In the genomic region with DNA sequence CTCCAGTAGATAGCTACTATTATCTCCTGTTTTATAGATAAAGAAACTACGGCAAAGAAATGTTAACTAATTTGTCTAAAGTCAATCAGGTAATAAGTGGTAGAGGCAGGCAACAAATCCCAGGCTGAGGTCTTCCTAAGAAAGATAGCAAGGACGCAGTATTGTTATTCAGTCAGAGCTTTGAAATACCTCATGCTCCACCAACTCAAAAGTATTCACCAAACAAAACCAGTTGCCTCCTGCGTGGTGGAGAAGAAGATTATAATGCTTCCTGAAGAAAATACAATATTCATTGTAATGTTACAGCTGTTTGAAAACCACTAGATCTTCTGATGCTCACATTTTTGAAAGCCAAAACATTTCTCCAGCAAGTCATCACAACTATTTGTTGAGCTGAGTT, we compare ENCODE assay signal across 26 cellular contexts.
"Had no signal": no experiment of that assay in that cellular context is flagged by ENCODE, and none has a peak within 500 bp of the region (broad histone marks: within the 10 kb centered on the region; RNA-seq: fewer than 3 reads in every experiment).

No MANE protein-coding gene starts in this region.

- ATAC-seq: left cardiac atrium; left lung; naive thymus-derived CD8-positive, alpha-beta T cell; pancreas; right lobe of liver; stimulated activated naive CD8-positive, alpha-beta T cell treated with anti-CD3 and anti-CD28 coated beads, Interleukin-15, amount 100 ng/mL, for 72 hours had no signal

- H3K4me1 ChIP-seq: left lung, lower lobe of right lung, pancreas, prostate gland, right lobe of liver, transverse colon, upper lobe of left lung, vagina had no signal

- DNase-seq: hippocampal formation; left cardiac atrium; left lung; lower lobe of right lung; mammary epithelial cell; mesenchymal stem cell; naive thymus-derived CD8-positive, alpha-beta T cell; nucleus accumbens; pancreas; posterior cingulate gyrus; right lobe of liver; stimulated activated CD4-positive, alpha-beta T cell treated with anti-CD3 and anti-CD28 coated beads, Interleukin-1b, Interleukin-23, amount 100 ng/mL, for 48 hours; stimulated activated CD4-positive, alpha-beta T cell treated with anti-CD3 and anti-CD28 coated beads, Interleukin-2, amount 100 ng/mL, for 48 hours; stimulated activated CD4-positive, alpha-beta T cell treated with anti-CD3 and anti-CD28 coated beads, Interleukin-4, amount 100 ng/mL, for 4 hours; stimulated activated CD8-positive, alpha-beta memory T cell treated with anti-CD3 and anti-CD28 coated beads, Interleukin-4, amount 100 ng/mL, for 48 hours; stimulated activated naive CD4-positive, alpha-beta T cell treated with Interleukin-2 at 50 U/mL for 16 hours; stimulated activated naive CD8-positive, alpha-beta T cell treated with anti-CD3 and anti-CD28 coated beads, Interleukin-15, amount 100 ng/mL, for 72 hours; substantia nigra; transverse colon; upper lobe of left lung had no signal

- H3K27ac Mint-ChIP-seq: naive thymus-derived CD8-positive, alpha-beta T cell; stimulated activated memory B cell treated with anti-CD40 and anti-IgM and Interleukin-4, amounts not matched to agents 10 μg/mL and 1 μg/mL and 100 μg/mL, for 72 hours; stimulated activated naive CD8-positive, alpha-beta T cell treated with anti-CD3 and anti-CD28 coated beads, Interleukin-15, amount 100 ng/mL, for 72 hours had no signal

- H3K4me3 Mint-ChIP-seq: naive thymus-derived CD8-positive, alpha-beta T cell; nephron; neural crest cell; stimulated activated memory B cell treated with anti-CD40 and anti-IgM and Interleukin-4, amounts not matched to agents 10 μg/mL and 1 μg/mL and 100 μg/mL, for 72 hours; stimulated activated naive CD8-positive, alpha-beta T cell treated with anti-CD3 and anti-CD28 coated beads, Interleukin-15, amount 100 ng/mL, for 72 hours had no signal

- H3K27ac ChIP-seq: left lung, lower lobe of right lung, pancreas, prostate gland, right lobe of liver, transverse colon, upper lobe of left lung, vagina had no signal

- H3K27me3 ChIP-seq: left lung, pancreas, right lobe of liver, transverse colon, upper lobe of left lung, vagina had no signal

- H3K9me3 ChIP-seq: lower lobe of right lung, pancreas, prostate gland, right lobe of liver, transverse colon, vagina had no signal

- H3K36me3 Mint-ChIP-seq: naive thymus-derived CD8-positive, alpha-beta T cell; stimulated activated memory B cell treated with anti-CD40 and anti-IgM and Interleukin-4, amounts not matched to agents 10 μg/mL and 1 μg/mL and 100 μg/mL, for 72 hours had no signal

- H3K4me2 ChIP-seq: smooth muscle cell had no signal

- H3K27me3 Mint-ChIP-seq: naive thymus-derived CD8-positive, alpha-beta T cell; stimulated activated memory B cell treated with anti-CD40 and anti-IgM and Interleukin-4, amounts not matched to agents 10 μg/mL and 1 μg/mL and 100 μg/mL, for 72 hours; stimulated activated naive CD8-positive, alpha-beta T cell treated with anti-CD3 and anti-CD28 coated beads, Interleukin-15, amount 100 ng/mL, for 72 hours had no signal

- H3K4me3 ChIP-seq: left lung, lower lobe of right lung, pancreas, prostate gland, right lobe of liver, smooth muscle cell, transverse colon, upper lobe of left lung, vagina had no signal

- H3K4me1 Mint-ChIP-seq: naive thymus-derived CD8-positive, alpha-beta T cell; nephron; stimulated activated memory B cell treated with anti-CD40 and anti-IgM and Interleukin-4, amounts not matched to agents 10 μg/mL and 1 μg/mL and 100 μg/mL, for 72 hours; stimulated activated naive CD8-positive, alpha-beta T cell treated with anti-CD3 and anti-CD28 coated beads, Interleukin-15, amount 100 ng/mL, for 72 hours had no signal

- H3K9me3 Mint-ChIP-seq: neural crest cell had no signal
